Comparison of ENCODE assay signal across 7 cellular contexts in the genomic region with DNA sequence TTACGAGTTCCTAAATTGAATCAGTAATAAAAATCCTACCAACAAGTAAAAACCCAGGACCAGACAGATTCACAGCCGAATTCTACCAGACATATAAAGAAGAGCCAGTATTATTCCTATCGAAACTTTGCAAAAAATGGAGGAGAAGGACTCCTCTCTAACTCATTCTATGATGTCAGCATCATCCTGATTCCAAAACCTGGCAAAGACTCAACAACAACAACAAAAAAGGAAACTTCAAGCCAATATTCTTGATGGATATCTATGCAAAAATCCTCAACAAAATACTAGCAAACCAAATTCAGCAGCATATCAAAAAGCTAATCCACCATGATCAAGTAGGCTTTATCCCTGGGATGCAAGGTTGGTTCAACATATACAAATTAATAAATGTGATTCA.
A peak's percentile ranks its signal among the peaks of the same experiment; 100 is the strongest.
DNase-seq lines count a peak whose midpoint lies in the region; ATAC-seq, FAIRE-seq and TF ChIP-seq lines count a peak whose summit lies in the region.
"Not testable (repeated sequence)": the region's sequence is repeated elsewhere in the genome, so short reads cannot be mapped to it uniquely, and the experiment has no call there.

No MANE protein-coding gene starts in this region.

- H2AFZ ChIP-seq in PC-3 (ENCODE audit: low read length): peak overlapping the region; percentile 40
- H2AFZ ChIP-seq in endothelial cell of umbilical vein (ENCODE audit: low read depth, low read length); smooth muscle cell (ENCODE audit: low read depth): not testable (repeated sequence)

- POLR2A ChIA-PET in PC-3 (lab: Charles Lee; ENCODE audit: unreplicated experiment): interaction anchor here (0.6 to 1.1 kb wide), 4 partner anchors 49 to 256 kb away, joined by 3 to 16 read pairs (median 4); partner anchors contain the start of gene ADRB2
- POLR2A ChIA-PET in endothelial cell of umbilical vein (lab: Charles Lee): not testable (repeated sequence)

- H3K9me2 ChIP-seq in PC-3 (replicated peaks; ENCODE audit: low read length): not testable (repeated sequence)

- BruUV-seq in PC-3 (replicated peaks; lab: Mats Ljungman, UMichigan); endothelial cell of umbilical vein (replicated peaks; lab: Mats Ljungman, UMichigan): not testable (repeated sequence)

- peak; percentile 25 for DNase-seq in EL
- DNase-seq in HL-60 (ENCODE audit: low read depth in 1 of 2, low spot score in 1 of 2); PC-3; pancreas; smooth muscle cell (lab: John Stamatoyannopoulos, UW; ENCODE audit: unreplicated experiment): not testable (repeated sequence)
- peak; percentile 22 for DNase-seq in endothelial cell of umbilical vein (ENCODE audit: low read depth, low spot score)
- DNase-seq in lung microvascular endothelial cell (ENCODE audit: low read depth in 2 of 2): peak; percentile 55 to 73

- not testable (repeated sequence) for H3K36me3 ChIP-seq in PC-3 (ENCODE audit: low read depth, low read length); endothelial cell of umbilical vein (ENCODE audit: control insufficient read depth in 2 of 2, extremely low read depth in 1 of 2, insufficient read depth in 2 of 2, low read length in 2 of 2); pancreas; smooth muscle cell (ENCODE audit: low read depth)

- not testable (repeated sequence) for H3K4me3 ChIP-seq in HL-60 (replicated peaks; ENCODE audit: insufficient read depth, low read length); endothelial cell of umbilical vein (replicated peaks in 1 of 3; ENCODE audit: insufficient read depth in 1 of 3, low read depth in 1 of 3, low read length in 3 of 3); pancreas; smooth muscle cell
- H3K4me3 ChIP-seq in PC-3 (ENCODE audit: low read length): peak overlapping the region; percentile 4; the same call in 1 of the 2 replicates

- not testable (repeated sequence) for H3K9me3 ChIP-seq in PC-3 (ENCODE audit: low read length); endothelial cell of umbilical vein (replicated peaks; ENCODE audit: control insufficient read depth, insufficient read depth, low read length); pancreas; smooth muscle cell (replicated peaks; ENCODE audit: low read depth)

- TF ChIP-seq POLR2A in endothelial cell of umbilical vein (IDR thresholded peaks at IDR 0.05; ENCODE audit: low read depth, low read length): not testable (repeated sequence)

- peak overlapping the region; percentile 18 for H3K27ac ChIP-seq in HL-60 (replicated peaks)
- not testable (repeated sequence) for H3K27ac ChIP-seq in PC-3 (ENCODE audit: low read length); endothelial cell of umbilical vein (ENCODE audit: insufficient read depth, low read depth, low read length); pancreas
- H3K27ac ChIP-seq in smooth muscle cell (ENCODE audit: low read depth): peak overlapping the region; percentile 20

- not testable (repeated sequence) for ATAC-seq in PC-3, pancreas

- intact Hi-C loops in PC-3 (cut with micrococcal nuclease) (loop anchor here (1.0 kb wide), 9 partner anchors 68 to 373 kb away; no protein-coding TSS in a partner anchor), endothelial cell of umbilical vein (cut with micrococcal nuclease) (loop anchor here (1.0 to 5.0 kb wide), 6 partner anchors 66 to 373 kb away; no protein-coding TSS in a partner anchor)
- intact Hi-C loops in pancreas (cut with DNase I): not testable (repeated sequence)

- H3K4me2 ChIP-seq in PC-3 (ENCODE audit: low read length): peak overlapping the region; percentile 46
- H3K4me2 ChIP-seq in endothelial cell of umbilical vein (ENCODE audit: insufficient read depth, low read length): not testable (repeated sequence)
- peak overlapping the region; percentile 37 for H3K4me2 ChIP-seq in smooth muscle cell

- CTCF ChIA-PET in PC-3 (lab: Charles Lee) (interaction anchor here (0.6 to 3.1 kb wide), 34 partner anchors 11 to 552 kb away, joined by 3 to 44 read pairs (median 6); partner anchors contain the start of gene ADRB2), endothelial cell of umbilical vein (lab: Charles Lee) (interaction anchor here (0.6 to 9.7 kb wide), 76 partner anchors 8 to 527 kb away, joined by 3 to 245 read pairs (median 5); partner anchors contain the start of gene ADRB2)

- dilution Hi-C loops in endothelial cell of umbilical vein (cut with MboI; ENCODE audit: extremely low pct_ligation_motif_present, low sequenced_read_pairs): loop anchor here (25.0 kb wide), 1 partner anchor 371 kb away; no protein-coding TSS in a partner anchor

- H3K27me3 ChIP-seq in HL-60 (ENCODE audit: insufficient read depth, poor library complexity, severe bottlenecking); PC-3 (ENCODE audit: low read length); endothelial cell of umbilical vein (ENCODE audit: control insufficient read depth in 2 of 2, insufficient read depth in 2 of 2, low read length in 2 of 2); pancreas; smooth muscle cell (ENCODE audit: low read depth): not testable (repeated sequence)

- not testable (repeated sequence) for TF ChIP-seq CTCF in HL-60 (IDR thresholded peaks at IDR 0.05; ENCODE audit: insufficient read depth, low read length); PC-3 (conservative IDR thresholded peaks at IDR 0.05; ENCODE audit: low read depth, low read length); endothelial cell of umbilical vein (IDR thresholded peaks at IDR 0.05; ENCODE audit: extremely low read depth in 1 of 2, insufficient read depth in 1 of 2, low read depth in 1 of 2, low read length in 2 of 2); pancreas (IDR thresholded peaks at IDR 0.05); smooth muscle cell (IDR thresholded peaks at IDR 0.05; ENCODE audit: borderline replicate concordance, insufficient read depth, poor library complexity, severe bottlenecking)

- H3F3A ChIP-seq in PC-3 (ENCODE audit: low read length, unreplicated experiment); smooth muscle cell (ENCODE audit: low read depth): not testable (repeated sequence)

- H3K79me2 ChIP-seq in PC-3 (ENCODE audit: low read length); endothelial cell of umbilical vein (ENCODE audit: control insufficient read depth, insufficient read depth, low read length); smooth muscle cell (ENCODE audit: low read depth): not testable (repeated sequence)

- not testable (repeated sequence) for H3K9me1 ChIP-seq in endothelial cell of umbilical vein (replicated peaks; ENCODE audit: control insufficient read depth, extremely low read depth, insufficient read depth, low read length)

- FAIRE-seq in endothelial cell of umbilical vein (lab: Jason Lieb, UNC) (peak; percentile 48), pancreas (lab: Jason Lieb, UNC) (peak; percentile 37)

- not testable (repeated sequence) for H3K4me1 ChIP-seq in PC-3 (ENCODE audit: insufficient read depth, low read length); endothelial cell of umbilical vein (ENCODE audit: control insufficient read depth, extremely low read depth, insufficient read depth, low read length); smooth muscle cell (ENCODE audit: low read depth)
- H3K4me1 ChIP-seq in pancreas: peaks cover 0 to 16% (median 7%) of the 10 kb centered on the region in 3 donors

- WGBS in pancreas, 2 donors: 53 to 66% methylated on average over 3 of the region's 3 CpGs
- WGBS in smooth muscle cell (ENCODE audit: low lambda C conversion rate): 70% methylated on average over 3 of the region's 3 CpGs

- not testable (repeated sequence) for H4K20me1 ChIP-seq in PC-3 (ENCODE audit: low read length); endothelial cell of umbilical vein (replicated peaks; ENCODE audit: control insufficient read depth, extremely low read depth, insufficient read depth, low read length); smooth muscle cell (ENCODE audit: low read depth)

- not testable (repeated sequence) for H3K9ac ChIP-seq in PC-3 (ENCODE audit: low read length); endothelial cell of umbilical vein (replicated peaks; ENCODE audit: extremely low read depth, insufficient read depth, low read length); smooth muscle cell (ENCODE audit: low read depth)
